In the genomic region with DNA sequence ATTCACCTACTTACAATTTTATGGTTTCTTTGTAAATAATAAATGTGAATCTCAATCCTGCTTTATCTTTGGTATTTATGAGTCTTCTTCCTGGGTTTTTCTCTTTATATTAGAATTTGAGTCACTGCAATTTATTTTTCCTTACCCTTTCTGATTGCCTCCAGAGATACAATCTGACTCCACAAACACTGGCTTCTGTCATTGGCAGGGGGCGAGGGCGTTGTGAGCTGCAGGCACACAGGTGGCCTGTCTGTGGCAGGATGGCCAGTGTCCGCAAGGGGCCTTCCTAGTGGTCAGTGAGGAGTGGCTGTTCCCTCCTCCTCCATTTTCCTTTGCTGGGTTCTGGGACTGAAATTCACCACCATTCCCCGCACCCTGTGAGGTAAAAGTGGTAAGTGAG, we compare ENCODE assay signal across 1 cellular context.
TF ChIP-seq lines count a peak whose summit lies in the region.

No MANE protein-coding gene starts in this region.

TF ChIP-seq in HepG2, 621 proteins besides CTCF, POLR2A, EP300 and RAD21:
- no peak for TF ChIP-seq ZNF350 (CRISPR knock-in tag; IDR thresholded peaks at IDR 0.05; ENCODE audit: borderline replicate concordance, low read depth)
- no peak for TF ChIP-seq TARDBP (CRISPR knock-in tag; IDR thresholded peaks at IDR 0.05)
